8 cellular contexts compared by ENCODE assay signal in genomic region chr3:153232050-153232736, GRCh38.
DNase-seq lines count a peak whose midpoint lies in the region; TF ChIP-seq lines count a peak whose summit lies in the region.
"Not testable (repeated sequence)": the region's sequence is repeated elsewhere in the genome, so short reads cannot be mapped to it uniquely, and the experiment has no call there.

No MANE protein-coding gene starts in this region.

- not testable (repeated sequence) for H3K27me3 ChIP-seq in ACC112 (ENCODE audit: insufficient read depth, low read length); GM23248 (replicated peaks; ENCODE audit: insufficient read depth); hepatocyte; osteoblast (ENCODE audit: insufficient read depth, low read length); uterus

- H3F3A ChIP-seq in GM23248 (ENCODE audit: insufficient read depth): peaks cover 13% of the 10 kb centered on the region

- H3K9me2 ChIP-seq in GM23248 (ENCODE audit: insufficient read depth); hepatocyte (replicated peaks; ENCODE audit: insufficient read depth): not testable (repeated sequence)

- intact Hi-C loops in uterus (cut with DNase I; ENCODE audit: low total_unique reads): not testable (repeated sequence)

- peak overlapping the region; percentile 51 for H2AFZ ChIP-seq in ACC112 (ENCODE audit: low read length, unreplicated experiment)
- not testable (repeated sequence) for H2AFZ ChIP-seq in GM23248; hepatocyte; osteoblast (ENCODE audit: low read length)

- H3K27ac ChIP-seq in ACC112 (ENCODE audit: low read depth, low read length): peak overlapping the region; percentile 88
- peak overlapping the region; percentile 64 for H3K27ac ChIP-seq in GM23248
- peak overlapping the region; percentile 74 for H3K27ac ChIP-seq in VCaP
- H3K27ac ChIP-seq in hepatocyte: peak overlapping the region; percentile 36
- peak overlapping the region; percentile 74 for H3K27ac ChIP-seq in osteoblast (ENCODE audit: low read depth, low read length)
- peak overlapping the region; percentile 65 to 83 for H3K27ac ChIP-seq in uterus

- not testable (repeated sequence) for H3K36me3 ChIP-seq in ACC112 (ENCODE audit: insufficient read depth, low read length); GM23248 (ENCODE audit: low read depth); hepatocyte (replicated peaks; ENCODE audit: insufficient read depth, low read depth); osteoblast (ENCODE audit: insufficient read depth, low read length); uterus

- WGBS in GM23248 (ENCODE audit: low coverage in 1 of 2, low lambda C conversion rate in 2 of 2, missing lambda C conversion rate in 2 of 2), 2 experiments: 86 to 89% methylated on average over 10 to 11 of the region's 11 CpGs
- 74% methylated on average over 11 of the region's 11 CpGs for WGBS in hepatocyte (ENCODE audit: low lambda C conversion rate, missing lambda C conversion rate)

- H3K4me1 ChIP-seq in ACC112 (ENCODE audit: control insufficient read depth, insufficient read depth, low read length, unreplicated experiment): peaks cover 15% of the 10 kb centered on the region
- peaks cover 16% of the 10 kb centered on the region for H3K4me1 ChIP-seq in GM23248 (ENCODE audit: insufficient read depth)
- not testable (repeated sequence) for H3K4me1 ChIP-seq in hepatocyte (ENCODE audit: insufficient read depth); uterus
- peaks cover 18% of the 10 kb centered on the region for H3K4me1 ChIP-seq in osteoblast (ENCODE audit: insufficient read depth, low read length)

- H3K9me3 ChIP-seq in GM23248 (ENCODE audit: low read depth); hepatocyte (ENCODE audit: low read depth); osteoblast (ENCODE audit: low read depth, low read length); uterus: not testable (repeated sequence)

- not testable (repeated sequence) for TF ChIP-seq POLR2A in uterus (IDR thresholded peaks at IDR 0.05)

- H4K20me1 ChIP-seq in GM23248 (ENCODE audit: insufficient read depth); hepatocyte (ENCODE audit: insufficient read depth, poor library complexity, severe bottlenecking); osteoblast (ENCODE audit: insufficient read depth, low read length): not testable (repeated sequence)

- DNase-seq in GM23248 (peak; percentile 30), NCI-H82 (lab: John Stamatoyannopoulos, UW) (peak; percentile 73), choroid plexus epithelial cell (ENCODE audit: low read depth) (peak; percentile 49)
- DNase-seq in hepatocyte (ENCODE audit: low spot score); osteoblast (ENCODE audit: insufficient read length, low spot score, missing footprints); uterus: not testable (repeated sequence)

- H3K79me2 ChIP-seq in ACC112 (ENCODE audit: control insufficient read depth, insufficient read depth, low read length, unreplicated experiment); GM23248 (ENCODE audit: insufficient read depth); hepatocyte; osteoblast (ENCODE audit: insufficient read depth, low read length): not testable (repeated sequence)

- not testable (repeated sequence) for H3K4me3 ChIP-seq in ACC112 (ENCODE audit: low read depth, low read length); GM23248; choroid plexus epithelial cell (ENCODE audit: low read depth, low read length); hepatocyte; osteoblast (ENCODE audit: insufficient read depth, low read length); uterus

- in situ Hi-C loops in GM23248 (cut with MboI): not testable (repeated sequence)

- peak overlapping the region; percentile 36 for H3K4me2 ChIP-seq in GM23248 (ENCODE audit: unreplicated experiment)
- not testable (repeated sequence) for H3K4me2 ChIP-seq in hepatocyte
- H3K4me2 ChIP-seq in osteoblast (ENCODE audit: insufficient read depth, low read length): peak overlapping the region; percentile 27

- TF ChIP-seq CTCF in VCaP (conservative IDR thresholded peaks at IDR 0.05); choroid plexus epithelial cell (conservative IDR thresholded peaks at IDR 0.05; ENCODE audit: low read depth, low read length); hepatocyte (IDR thresholded peaks at IDR 0.05; ENCODE audit: poor library complexity); osteoblast (IDR thresholded peaks at IDR 0.05; ENCODE audit: extremely low read depth, low read depth, low read length); uterus (IDR thresholded peaks at IDR 0.05): not testable (repeated sequence)

- H3K9ac ChIP-seq in GM23248: peak overlapping the region; percentile 2; the same call in 1 of the 2 replicates

Comparison
In these comparisons a context has a peak if more than half of its experiments do, and no peak if none do; other contexts are left out.
1. H3K27ac ChIP-seq: peak in every context shown above with its lines; median percentile 88 in ACC112; 74 in VCaP; 74 in osteoblast; 74 in uterus; 64 in GM23248; 36 in hepatocyte.